Comparison of ENCODE assay signal across 19 cellular contexts in the genomic region with DNA sequence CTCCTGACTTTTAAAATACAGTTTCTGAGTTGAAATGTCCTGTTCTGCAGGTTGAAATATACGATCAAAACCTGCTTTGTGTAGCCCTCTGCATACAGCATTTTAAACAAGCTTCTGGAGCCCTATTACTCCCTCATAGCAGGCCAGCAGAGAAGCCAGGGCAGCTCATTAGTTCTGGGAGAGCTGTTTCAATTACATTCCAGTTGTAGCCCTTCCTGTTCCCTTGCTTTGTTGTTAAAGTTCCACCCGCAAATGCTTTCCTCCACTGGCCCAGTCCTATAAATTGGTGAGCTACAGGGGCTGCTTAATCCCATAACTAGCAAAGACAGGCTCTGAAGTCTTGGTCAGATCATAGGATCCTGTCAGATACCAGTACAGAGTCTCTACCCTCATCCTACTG.
"Had no signal": no experiment of that assay in that cellular context is flagged by ENCODE, and none has a peak within 500 bp of the region (broad histone marks: within the 10 kb centered on the region; RNA-seq: fewer than 3 reads in every experiment).

No MANE protein-coding gene starts in this region.

- DNase-seq: KBM-7, MV-4-11, NCI-H1048, NCI-H1105, NCI-H1417, NCI-H1436 treated with DMSO at 0.1 percent for 48 hours, NCI-H1694, NCI-H187 treated with DMSO at 0.1 percent for 48 hours, NCI-H2029 treated with DMSO at 0.1 percent for 48 hours, NCI-H2171 treated with DMSO at 0.1 percent for 48 hours, NCI-H345, NCI-H446 treated with DMSO at 0.1 percent for 48 hours, NCI-H510A treated with DMSO at 0.1 percent for 48 hours, NCI-H526, Right ventricle myocardium superior, RPMI8226, SIG-M5, SK-N-SH, SW 1271 had no signal
